In genomic region chr7:70764004-70764691, GRCh38 we compare ENCODE assay signal across 8 cellular contexts.
A peak's percentile ranks its signal among the peaks of the same experiment; 100 is the strongest.
DNase-seq lines count a peak whose midpoint lies in the region; ATAC-seq and TF ChIP-seq lines count a peak whose summit lies in the region.

No MANE protein-coding gene starts in this region.

- no peak for TF ChIP-seq CTCF in dorsolateral prefrontal cortex (IDR thresholded peaks at IDR 0.05 in 54 of 56, conservative IDR thresholded peaks at IDR 0.05 in 2 of 56; ENCODE audit: low read depth in 1 of 56, partially characterized antibody in 56 of 56)

- peak in 1 of 10 donors; percentile 55 for DNase-seq in dorsolateral prefrontal cortex
- no peak for DNase-seq in Right ventricle myocardium superior
- DNase-seq in left cardiac atrium = no peak
- DNase-seq in DMS 273 treated with DMSO at 0.1 percent for 48 hours (lab: John Stamatoyannopoulos, UW) = no peak
- DNase-seq in NCI-H526 (lab: John Stamatoyannopoulos, UW) = no peak

- intact Hi-C loops in dorsolateral prefrontal cortex (cut with DNase I) (no loop called here), Right ventricle myocardium superior (cut with DNase I) (no loop called here), left cardiac atrium (cut with DNase I) (no loop called here)

- H3K27ac ChIP-seq in dorsolateral prefrontal cortex = peak overlapping the region in 55 of 59 donors; percentile 20 to 92 (median 76)

- peak overlapping the region in 2 of 59 donors; percentile 24 to 30 for H3K4me3 ChIP-seq in dorsolateral prefrontal cortex

- H3K27me3 ChIP-seq in dorsolateral prefrontal cortex = no peaks in the 10 kb centered on the region

- peak; percentile 82 for ATAC-seq in GM18499 (IDR thresholded peaks at IDR 0.05; ENCODE audit: insufficient read depth, unreplicated experiment)
- peak; percentile 88 for ATAC-seq in GM21381 (IDR thresholded peaks at IDR 0.05; ENCODE audit: unreplicated experiment)
- ATAC-seq in HG03439 (IDR thresholded peaks at IDR 0.05; ENCODE audit: unreplicated experiment) = peak; percentile 82
- no peak for ATAC-seq in Right ventricle myocardium superior (ENCODE audit: poor library complexity)
- ATAC-seq in left cardiac atrium = no peak

Comparison
In these comparisons a context has a peak if more than half of its experiments do, and no peak if none do; other contexts are left out.
1. ATAC-seq: peak in GM18499 (single experiment), GM21381 (single experiment) and HG03439 (single experiment); none in Right ventricle myocardium superior (single experiment) and left cardiac atrium (0 of 2).